Comparison of ENCODE assay signal across 1 cellular context in the genomic region with DNA sequence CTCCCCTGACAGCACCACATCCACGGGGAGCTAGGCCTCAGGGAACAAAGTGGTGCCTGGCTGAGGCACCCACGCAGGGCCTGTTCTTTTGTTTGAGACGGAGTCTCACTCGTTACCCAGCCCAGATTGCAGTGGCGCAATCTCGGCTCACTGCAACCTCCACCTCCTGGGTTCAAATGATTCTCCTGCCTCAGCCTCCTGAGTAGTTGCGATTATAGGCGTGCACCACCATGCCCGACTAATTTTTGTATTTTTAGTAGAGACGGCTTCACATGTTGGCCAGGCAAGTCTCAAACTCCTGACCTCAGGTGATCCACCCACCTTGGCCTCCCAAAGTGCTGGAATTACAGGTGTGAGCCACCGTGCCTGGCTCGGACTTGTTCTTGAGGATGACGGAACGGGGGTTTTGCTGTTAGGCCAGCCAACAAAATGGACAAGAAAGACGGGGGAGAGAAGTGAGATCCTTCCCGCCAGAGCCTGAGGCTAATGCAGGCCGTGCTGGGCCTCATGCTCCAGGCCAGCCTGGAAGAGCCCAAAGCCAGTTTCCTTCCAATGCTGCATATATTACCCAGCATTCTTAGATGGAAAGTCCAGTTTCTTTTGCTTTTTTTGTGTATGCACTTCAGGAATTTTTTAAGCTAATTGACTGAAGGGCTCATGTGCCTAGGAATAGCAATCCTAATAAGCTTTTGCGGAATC.
A peak's percentile ranks its signal among the peaks of the same experiment; 100 is the strongest.
TF ChIP-seq lines count a peak whose summit lies in the region.

No MANE protein-coding gene starts in this region.

TF ChIP-seq in K562, 482 proteins besides CTCF, POLR2A, EP300 and RAD21 (continues in another document):
- TF ChIP-seq POLR2H (tag; IDR thresholded peaks at IDR 0.05; ENCODE audit: low read depth) (no peak), CAMTA2 (CRISPR knock-in tag; conservative IDR thresholded peaks at IDR 0.05) (no peak), SMARCA5 (IDR thresholded peaks at IDR 0.05) (no peak), MAFF (IDR thresholded peaks at IDR 0.05; ENCODE audit: low read length) (no peak), ASH1L (IDR thresholded peaks at IDR 0.05; ENCODE audit: borderline replicate concordance, low read depth, partially characterized antibody) (no peak), PHF21A (IDR thresholded peaks at IDR 0.05; ENCODE audit: borderline replicate concordance, low read depth) (no peak), DPF2 (IDR thresholded peaks at IDR 0.05) (no peak), SREBF2 (CRISPR knock-in tag; IDR thresholded peaks at IDR 0.05) (no peak), ZNF41 (CRISPR knock-in tag; conservative IDR thresholded peaks at IDR 0.05) (no peak), ARID1B (IDR thresholded peaks at IDR 0.05) (no peak), ZBED1 (IDR thresholded peaks at IDR 0.05) (no peak), ZNF431 (CRISPR knock-in tag; IDR thresholded peaks at IDR 0.05) (no peak), SLC30A9 (CRISPR knock-in tag; IDR thresholded peaks at IDR 0.05) (no peak), NCOA2 (IDR thresholded peaks at IDR 0.05; ENCODE audit: partially characterized antibody in 2 of 2) (no peak), GABPB1 (CRISPR knock-in tag; IDR thresholded peaks at IDR 0.05) (no peak), ZNF133 (CRISPR knock-in tag; IDR thresholded peaks at IDR 0.05) (no peak), ZNF785 (CRISPR knock-in tag; IDR thresholded peaks at IDR 0.05) (no peak), POLR3G (IDR thresholded peaks at IDR 0.05; ENCODE audit: extremely low read depth, insufficient read length, insufficient replicate concordance) (no peak), AFF1 (IDR thresholded peaks at IDR 0.05; ENCODE audit: low read depth in 1 of 2, partially characterized antibody in 2 of 2) (no peak), ZBTB7A (IDR thresholded peaks at IDR 0.05; ENCODE audit: borderline replicate concordance, control insufficient read depth, low read depth, low read length) (no peak), HEY1 (CRISPR knock-in tag; IDR thresholded peaks at IDR 0.05; ENCODE audit: borderline replicate concordance) (no peak), ILK (tag; IDR thresholded peaks at IDR 0.05; ENCODE audit: borderline replicate concordance, low read depth) (no peak), EGR1 (conservative IDR thresholded peaks at IDR 0.05) (0 out of 2 replicates have a peak, but pooled peaks have one; percentile 16), CC2D1A (IDR thresholded peaks at IDR 0.05) (no peak), MEF2A (IDR thresholded peaks at IDR 0.05; ENCODE audit: control insufficient read depth, low read depth, low read length) (no peak), SP1 (CRISPR knock-in tag; IDR thresholded peaks at IDR 0.05) (no peak), ARNT (IDR thresholded peaks at IDR 0.05) (no peak), NFIC (IDR thresholded peaks at IDR 0.05) (no peak), CEBPB (tag; IDR thresholded peaks at IDR 0.05) (peak; percentile 38; the same call in 1 of the 2 replicates), ZNF282 (CRISPR knock-in tag; IDR thresholded peaks at IDR 0.05) (no peak), IFI16 (CRISPR knock-in tag; IDR thresholded peaks at IDR 0.05) (no peak), ZNF354B (CRISPR knock-in tag; IDR thresholded peaks at IDR 0.05) (no peak), ZC3H4 (CRISPR knock-in tag; IDR thresholded peaks at IDR 0.05; ENCODE audit: borderline replicate concordance) (no peak), ZNF717 (CRISPR knock-in tag; IDR thresholded peaks at IDR 0.05) (no peak), ZBTB11 (CRISPR knock-in tag; IDR thresholded peaks at IDR 0.05) (peak in 1 of 3 experiments; percentile 40; a peak in 1 of 6 replicates), ZNF75A (CRISPR knock-in tag; IDR thresholded peaks at IDR 0.05) (no peak), ZBTB34 (CRISPR knock-in tag; IDR thresholded peaks at IDR 0.05) (no peak)
- TF ChIP-seq, protein P1, sequence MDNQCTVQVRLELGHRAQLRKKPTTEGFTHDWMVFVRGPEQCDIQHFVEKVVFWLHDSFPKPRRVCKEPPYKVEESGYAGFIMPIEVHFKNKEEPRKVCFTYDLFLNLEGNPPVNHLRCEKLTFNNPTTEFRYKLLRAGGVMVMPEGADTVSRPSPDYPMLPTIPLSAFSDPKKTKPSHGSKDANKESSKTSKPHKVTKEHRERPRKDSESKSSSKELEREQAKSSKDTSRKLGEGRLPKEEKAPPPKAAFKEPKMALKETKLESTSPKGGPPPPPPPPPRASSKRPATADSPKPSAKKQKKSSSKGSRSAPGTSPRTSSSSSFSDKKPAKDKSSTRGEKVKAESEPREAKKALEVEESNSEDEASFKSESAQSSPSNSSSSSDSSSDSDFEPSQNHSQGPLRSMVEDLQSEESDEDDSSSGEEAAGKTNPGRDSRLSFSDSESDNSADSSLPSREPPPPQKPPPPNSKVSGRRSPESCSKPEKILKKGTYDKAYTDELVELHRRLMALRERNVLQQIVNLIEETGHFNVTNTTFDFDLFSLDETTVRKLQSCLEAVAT (IDR thresholded peaks at IDR 0.05) = peak in 1 of 2 experiments; percentile 68; a peak in 1 of 4 replicates
- TF ChIP-seq, protein P2, sequence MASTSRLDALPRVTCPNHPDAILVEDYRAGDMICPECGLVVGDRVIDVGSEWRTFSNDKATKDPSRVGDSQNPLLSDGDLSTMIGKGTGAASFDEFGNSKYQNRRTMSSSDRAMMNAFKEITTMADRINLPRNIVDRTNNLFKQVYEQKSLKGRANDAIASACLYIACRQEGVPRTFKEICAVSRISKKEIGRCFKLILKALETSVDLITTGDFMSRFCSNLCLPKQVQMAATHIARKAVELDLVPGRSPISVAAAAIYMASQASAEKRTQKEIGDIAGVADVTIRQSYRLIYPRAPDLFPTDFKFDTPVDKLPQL (IDR thresholded peaks at IDR 0.05; ENCODE audit: extremely low read depth, insufficient read length) = no peak
- TF ChIP-seq, protein P3, sequence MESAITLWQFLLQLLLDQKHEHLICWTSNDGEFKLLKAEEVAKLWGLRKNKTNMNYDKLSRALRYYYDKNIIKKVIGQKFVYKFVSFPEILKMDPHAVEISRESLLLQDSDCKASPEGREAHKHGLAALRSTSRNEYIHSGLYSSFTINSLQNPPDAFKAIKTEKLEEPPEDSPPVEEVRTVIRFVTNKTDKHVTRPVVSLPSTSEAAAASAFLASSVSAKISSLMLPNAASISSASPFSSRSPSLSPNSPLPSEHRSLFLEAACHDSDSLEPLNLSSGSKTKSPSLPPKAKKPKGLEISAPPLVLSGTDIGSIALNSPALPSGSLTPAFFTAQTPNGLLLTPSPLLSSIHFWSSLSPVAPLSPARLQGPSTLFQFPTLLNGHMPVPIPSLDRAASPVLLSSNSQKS (CRISPR knock-in tag; IDR thresholded peaks at IDR 0.05) = no peak
- TF ChIP-seq, protein P4, sequence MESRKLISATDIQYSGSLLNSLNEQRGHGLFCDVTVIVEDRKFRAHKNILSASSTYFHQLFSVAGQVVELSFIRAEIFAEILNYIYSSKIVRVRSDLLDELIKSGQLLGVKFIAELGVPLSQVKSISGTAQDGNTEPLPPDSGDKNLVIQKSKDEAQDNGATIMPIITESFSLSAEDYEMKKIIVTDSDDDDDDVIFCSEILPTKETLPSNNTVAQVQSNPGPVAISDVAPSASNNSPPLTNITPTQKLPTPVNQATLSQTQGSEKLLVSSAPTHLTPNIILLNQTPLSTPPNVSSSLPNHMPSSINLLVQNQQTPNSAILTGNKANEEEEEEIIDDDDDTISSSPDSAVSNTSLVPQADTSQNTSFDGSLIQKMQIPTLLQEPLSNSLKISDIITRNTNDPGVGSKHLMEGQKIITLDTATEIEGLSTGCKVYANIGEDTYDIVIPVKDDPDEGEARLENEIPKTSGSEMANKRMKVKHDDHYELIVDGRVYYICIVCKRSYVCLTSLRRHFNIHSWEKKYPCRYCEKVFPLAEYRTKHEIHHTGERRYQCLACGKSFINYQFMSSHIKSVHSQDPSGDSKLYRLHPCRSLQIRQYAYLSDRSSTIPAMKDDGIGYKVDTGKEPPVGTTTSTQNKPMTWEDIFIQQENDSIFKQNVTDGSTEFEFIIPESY (CRISPR knock-in tag; IDR thresholded peaks at IDR 0.05) = peak; percentile 63; the same call in 1 of the 2 replicates
- TF ChIP-seq, protein P5, sequence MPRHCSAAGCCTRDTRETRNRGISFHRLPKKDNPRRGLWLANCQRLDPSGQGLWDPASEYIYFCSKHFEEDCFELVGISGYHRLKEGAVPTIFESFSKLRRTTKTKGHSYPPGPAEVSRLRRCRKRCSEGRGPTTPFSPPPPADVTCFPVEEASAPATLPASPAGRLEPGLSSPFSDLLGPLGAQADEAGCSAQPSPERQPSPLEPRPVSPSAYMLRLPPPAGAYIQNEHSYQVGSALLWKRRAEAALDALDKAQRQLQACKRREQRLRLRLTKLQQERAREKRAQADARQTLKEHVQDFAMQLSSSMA (CRISPR knock-in tag; IDR thresholded peaks at IDR 0.05) = no peak
- TF ChIP-seq, protein P6, sequence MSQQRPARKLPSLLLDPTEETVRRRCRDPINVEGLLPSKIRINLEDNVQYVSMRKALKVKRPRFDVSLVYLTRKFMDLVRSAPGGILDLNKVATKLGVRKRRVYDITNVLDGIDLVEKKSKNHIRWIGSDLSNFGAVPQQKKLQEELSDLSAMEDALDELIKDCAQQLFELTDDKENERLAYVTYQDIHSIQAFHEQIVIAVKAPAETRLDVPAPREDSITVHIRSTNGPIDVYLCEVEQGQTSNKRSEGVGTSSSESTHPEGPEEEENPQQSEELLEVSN (IDR thresholded peaks at IDR 0.05; ENCODE audit: borderline replicate concordance in 1 of 2, extremely low read depth in 1 of 2, insufficient read depth in 1 of 2, insufficient read length in 1 of 2, low read depth in 1 of 2, low read length in 1 of 2, poor library complexity in 1 of 2, severe bottlenecking in 1 of 2) = peak; percentile 31 to 80
